12 cellular contexts compared by ENCODE assay signal in the genomic region with DNA sequence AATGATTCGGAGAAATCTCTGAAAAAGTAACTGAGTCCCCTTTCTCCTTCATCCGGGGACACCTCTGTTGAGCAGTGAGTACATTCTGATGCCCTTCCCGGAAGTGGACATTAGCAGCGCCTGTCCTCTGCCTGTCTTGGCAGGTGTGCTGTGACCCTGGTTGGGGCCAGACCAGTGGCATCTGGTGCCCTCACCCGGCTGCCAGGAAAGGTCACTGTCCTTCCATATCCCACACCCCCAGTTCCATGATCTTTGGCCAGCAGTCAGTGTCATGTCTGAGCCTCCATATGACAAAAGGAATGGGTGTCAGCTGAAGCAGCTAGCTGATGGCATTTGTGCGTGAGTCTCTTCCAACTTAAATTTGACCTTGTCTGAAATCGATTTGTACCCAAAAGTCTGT.
DNase-seq lines count a peak whose midpoint lies in the region; ATAC-seq, FAIRE-seq and TF ChIP-seq lines count a peak whose summit lies in the region.
"Had no signal": no experiment of that assay in that cellular context is flagged by ENCODE, and none has a peak within 500 bp of the region (broad histone marks: within the 10 kb centered on the region; RNA-seq: fewer than 3 reads in every experiment).

No MANE protein-coding gene starts in this region.

- H3K4me2 ChIP-seq in skeletal muscle satellite cell (ENCODE audit: low read length): peak overlapping the region; percentile 62

- TF ChIP-seq POLR2A in GM12892 (IDR thresholded peaks at IDR 0.05; ENCODE audit: low read depth, low read length): no peak

- H3K27ac ChIP-seq in coronary artery: no peak overlapping the region
- H3K27ac ChIP-seq: A549 had no signal

- H3K36me3 ChIP-seq in skeletal muscle satellite cell (ENCODE audit: insufficient read depth, low read length): peaks cover 5% of the 10 kb centered on the region

- no peak for ATAC-seq in HG03139 (IDR thresholded peaks at IDR 0.05; ENCODE audit: unreplicated experiment)
- ATAC-seq: A549 had no signal

- peaks cover 58% of the 10 kb centered on the region for H3K36me3 Mint-ChIP-seq in activated CD4-positive, alpha-beta T cell treated with anti-CD3 and anti-CD28 coated beads, Interleukin-2, amount 10 ng/mL, durations not matched to agents 24 days and 14 days (ENCODE audit: low read depth)

- H3K27me3 Mint-ChIP-seq in activated CD4-positive, alpha-beta T cell treated with anti-CD3 and anti-CD28 coated beads, Interleukin-2, amount 10 ng/mL, durations not matched to agents 24 days and 14 days: no peaks in the 10 kb centered on the region

- H3K4me3 Mint-ChIP-seq in activated CD4-positive, alpha-beta T cell treated with anti-CD3 and anti-CD28 coated beads, Interleukin-2, amount 10 ng/mL, durations not matched to agents 24 days and 14 days: peak overlapping the region; percentile 59

- peak; percentile 44 for FAIRE-seq in GM12892 (lab: Jason Lieb, UNC)
- FAIRE-seq: A549 had no signal

- no peak for TF ChIP-seq CTCF in coronary artery (IDR thresholded peaks at IDR 0.05)

- H3K9me3 Mint-ChIP-seq in activated CD4-positive, alpha-beta T cell treated with anti-CD3 and anti-CD28 coated beads, Interleukin-2, amount 10 ng/mL, durations not matched to agents 24 days and 14 days: no peaks in the 10 kb centered on the region

- H3K27me3 ChIP-seq in skeletal muscle satellite cell (ENCODE audit: control insufficient read depth, insufficient read depth, low read length): no peaks in the 10 kb centered on the region

- intact Hi-C loops in activated CD4-positive, alpha-beta T cell treated with anti-CD3 and anti-CD28 coated beads, Interleukin-2, amount 10 ng/mL, durations not matched to agents 24 days and 14 days (cut with micrococcal nuclease): loop anchor here (1.0 to 5.0 kb wide), 4 partner anchors 17 to 126 kb away; no protein-coding TSS in a partner anchor

- peaks cover 28% of the 10 kb centered on the region for H3K4me1 ChIP-seq in skeletal muscle satellite cell (ENCODE audit: control insufficient read depth, insufficient read depth, low read length)

- no peak overlapping the region for H3K4me3 ChIP-seq in coronary artery
- H3K4me3 ChIP-seq in skeletal muscle satellite cell (ENCODE audit: low read length): no peak overlapping the region
- H3K4me3 ChIP-seq: A549 had no signal

- H3K9me3 ChIP-seq in skeletal muscle satellite cell (replicated peaks; ENCODE audit: low read length): no peaks in the 10 kb centered on the region
- H3K9me3 ChIP-seq: A549 had no signal

- DNase-seq in activated CD4-positive, alpha-beta T cell treated with anti-CD3 and anti-CD28 coated beads, Interleukin-2, amount 10 ng/mL, durations not matched to agents 24 days and 14 days: no peak
- DNase-seq in activated CD4-positive, alpha-beta T cell treated with anti-CD3 and anti-CD28 coated beads for 4 hours: no peak
- DNase-seq in GM12892 (ENCODE audit: insufficient read length) (no peak), coronary artery (ENCODE audit: low spot score) (peak; percentile 60), T-helper 1 cell (no peak), putamen (ENCODE audit: low spot score) (no peak)
- DNase-seq: amygdala, NCI-H146, NCI-H510A had no signal

- H3K4me1 Mint-ChIP-seq in activated CD4-positive, alpha-beta T cell treated with anti-CD3 and anti-CD28 coated beads, Interleukin-2, amount 10 ng/mL, durations not matched to agents 24 days and 14 days: peaks cover 74% of the 10 kb centered on the region

- H3K9ac ChIP-seq in skeletal muscle satellite cell (ENCODE audit: low read depth, low read length): no peak overlapping the region

- H3K27ac Mint-ChIP-seq in activated CD4-positive, alpha-beta T cell treated with anti-CD3 and anti-CD28 coated beads, Interleukin-2, amount 10 ng/mL, durations not matched to agents 24 days and 14 days: peak overlapping the region; percentile 84
